ENCODE assay signal across 19 cellular contexts in the genomic region with DNA sequence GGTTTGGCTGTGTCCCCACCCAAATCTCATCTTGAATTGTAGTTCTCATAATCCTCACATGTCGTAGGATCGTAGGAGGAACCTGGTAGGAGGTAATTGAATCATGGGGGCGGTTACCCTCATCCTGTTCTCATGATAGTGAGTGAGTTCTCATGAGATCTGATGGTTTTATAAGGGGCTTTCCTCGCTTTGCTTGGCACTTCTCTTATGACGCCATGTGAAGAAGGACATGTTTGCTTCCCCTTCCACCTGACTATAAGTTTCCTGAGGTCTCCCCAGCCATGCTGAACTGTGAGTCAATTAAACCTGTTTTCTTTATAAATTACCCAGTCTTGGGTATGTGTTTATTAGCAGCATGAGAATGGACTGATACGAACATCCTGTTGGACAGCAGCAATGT. TPM values are rescaled to one million over a fixed set of nuclear protein-coding genes. Genes with fewer than 3 reads are reported as not detected.
"Had no signal": no experiment of that assay in that cellular context is flagged by ENCODE, and none has a peak within 500 bp of the region (broad histone marks: within the 10 kb centered on the region; RNA-seq: fewer than 3 reads in every experiment).

No MANE protein-coding gene starts in this region.

RNA-seq across cellular contexts. Expression of gene GPR55, which starts 11.2 kb away (rescaled TPM):
- total RNA-seq: occipital lobe, osteocyte, pulmonary artery endothelial cell, right atrium auricular region, smooth muscle cell, temporal lobe, thoracic aorta had no signal
- polyA plus RNA-seq: neural cell, smooth muscle cell had no signal

RNA-seq across cellular contexts. Expression of gene SPATA3, which starts 59.7 kb away (rescaled TPM):
- total RNA-seq: naive thymus-derived CD4-positive, alpha-beta T cell; natural killer cell; occipital lobe; osteocyte; pancreas; posterior vena cava; pulmonary artery endothelial cell; right atrium auricular region; sciatic nerve; smooth muscle cell; spleen; stomach; subcutaneous adipose tissue; temporal lobe; thoracic aorta; tibial nerve; upper lobe of right lung; vagina had no signal
- polyA plus RNA-seq: naive thymus-derived CD4-positive, alpha-beta T cell; neural cell; pancreas; smooth muscle cell; spleen; stomach had no signal
